ENCODE assay signal across 1 cellular context in the genomic region with DNA sequence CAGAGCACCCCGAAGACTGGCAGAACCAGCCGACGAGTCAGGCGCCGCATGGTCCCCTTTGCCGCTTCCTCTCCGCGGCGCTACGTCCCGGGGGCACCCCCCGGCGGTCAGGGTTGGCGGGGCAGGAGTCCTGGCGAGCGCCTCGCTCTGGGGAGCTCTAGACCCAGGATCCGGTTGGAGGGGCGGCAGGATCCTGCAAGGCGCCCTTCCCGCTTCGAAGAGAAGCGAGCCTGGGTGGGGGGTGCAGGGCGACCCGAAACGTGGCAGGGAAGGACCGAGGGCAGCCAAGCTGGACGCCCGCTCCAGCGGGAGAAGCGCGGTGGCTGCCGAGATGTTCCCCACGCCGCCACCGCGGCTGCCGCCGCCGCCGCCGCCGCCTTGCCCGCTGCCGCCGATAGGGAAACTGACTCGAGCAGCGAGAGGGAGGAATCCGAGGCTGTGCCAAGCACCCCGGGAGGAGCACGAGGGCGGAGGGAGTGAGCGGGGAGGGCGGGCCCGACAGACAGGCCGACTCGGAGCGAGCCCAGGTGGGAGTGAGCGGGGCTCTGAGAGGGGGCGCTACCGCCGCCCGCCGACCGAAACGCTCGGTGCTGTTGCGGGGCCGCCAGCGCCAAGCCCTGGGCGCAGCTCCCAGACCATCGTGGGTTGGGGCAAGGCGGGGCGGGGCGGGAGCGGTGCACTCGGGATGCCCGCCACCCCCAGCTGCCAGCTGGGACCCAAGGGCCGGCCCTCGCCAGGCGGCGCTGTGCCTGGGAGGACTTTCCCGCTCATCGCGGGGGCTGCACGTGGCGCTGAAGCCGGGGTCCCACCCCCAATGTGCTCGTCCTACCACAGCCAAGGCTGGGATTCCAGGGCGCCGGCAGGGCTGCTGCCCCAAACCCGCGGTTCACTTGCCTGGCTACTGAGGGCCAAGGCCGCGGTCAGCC.
A peak's percentile ranks its signal among the peaks of the same experiment; 100 is the strongest.
TF ChIP-seq lines count a peak whose summit lies in the region.

A gene with protein sequence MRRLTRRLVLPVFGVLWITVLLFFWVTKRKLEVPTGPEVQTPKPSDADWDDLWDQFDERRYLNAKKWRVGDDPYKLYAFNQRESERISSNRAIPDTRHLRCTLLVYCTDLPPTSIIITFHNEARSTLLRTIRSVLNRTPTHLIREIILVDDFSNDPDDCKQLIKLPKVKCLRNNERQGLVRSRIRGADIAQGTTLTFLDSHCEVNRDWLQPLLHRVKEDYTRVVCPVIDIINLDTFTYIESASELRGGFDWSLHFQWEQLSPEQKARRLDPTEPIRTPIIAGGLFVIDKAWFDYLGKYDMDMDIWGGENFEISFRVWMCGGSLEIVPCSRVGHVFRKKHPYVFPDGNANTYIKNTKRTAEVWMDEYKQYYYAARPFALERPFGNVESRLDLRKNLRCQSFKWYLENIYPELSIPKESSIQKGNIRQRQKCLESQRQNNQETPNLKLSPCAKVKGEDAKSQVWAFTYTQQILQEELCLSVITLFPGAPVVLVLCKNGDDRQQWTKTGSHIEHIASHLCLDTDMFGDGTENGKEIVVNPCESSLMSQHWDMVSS (minus strand): TSS at position 404 of the 926 bp plus-strand sequence. CDS start 354 bp downstream, at position 50.

TF ChIP-seq in HEK293, 187 proteins besides CTCF, POLR2A, EP300 and RAD21 (continued from another document):
- TF ChIP-seq, protein P1, sequence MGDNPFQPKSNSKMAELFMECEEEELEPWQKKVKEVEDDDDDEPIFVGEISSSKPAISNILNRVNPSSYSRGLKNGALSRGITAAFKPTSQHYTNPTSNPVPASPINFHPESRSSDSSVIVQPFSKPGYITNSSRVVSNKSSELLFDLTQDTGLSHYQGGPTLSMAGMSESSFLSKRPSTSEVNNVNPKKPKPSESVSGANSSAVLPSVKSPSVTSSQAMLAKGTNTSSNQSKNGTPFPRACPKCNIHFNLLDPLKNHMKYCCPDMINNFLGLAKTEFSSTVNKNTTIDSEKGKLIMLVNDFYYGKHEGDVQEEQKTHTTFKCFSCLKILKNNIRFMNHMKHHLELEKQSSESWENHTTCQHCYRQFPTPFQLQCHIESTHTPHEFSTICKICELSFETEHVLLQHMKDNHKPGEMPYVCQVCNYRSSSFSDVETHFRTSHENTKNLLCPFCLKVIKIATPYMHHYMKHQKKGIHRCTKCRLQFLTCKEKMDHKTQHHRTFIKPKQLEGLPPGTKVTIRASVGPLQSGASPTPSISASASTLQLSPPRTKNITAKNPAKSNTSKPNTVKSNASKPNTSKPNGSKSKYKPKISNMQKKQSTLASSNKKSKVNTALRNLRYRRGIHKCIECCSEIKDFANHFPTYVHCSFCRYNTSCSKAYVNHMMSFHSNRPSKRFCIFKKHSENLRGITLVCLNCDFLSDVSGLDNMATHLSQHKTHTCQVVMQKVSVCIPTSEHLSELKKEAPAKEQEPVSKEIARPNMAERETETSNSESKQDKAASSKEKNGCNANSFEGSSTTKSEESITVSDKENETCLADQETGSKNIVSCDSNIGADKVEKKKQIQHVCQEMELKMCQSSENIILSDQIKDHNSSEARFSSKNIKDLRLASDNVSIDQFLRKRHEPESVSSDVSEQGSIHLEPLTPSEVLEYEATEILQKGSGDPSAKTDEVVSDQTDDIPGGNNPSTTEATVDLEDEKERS (tag by site-specific recombination; IDR thresholded peaks at IDR 0.05): no peak
- TF ChIP-seq ZNF350 (tag by site-specific recombination; IDR thresholded peaks at IDR 0.05) (no peak), ZNF548 (tag by site-specific recombination; IDR thresholded peaks at IDR 0.05) (no peak), ZNF341 (tag by site-specific recombination; IDR thresholded peaks at IDR 0.05; ENCODE audit: low read depth) (peak; percentile 96), ZNF747 (tag by site-specific recombination; IDR thresholded peaks at IDR 0.05) (no peak), ZNF184 (tag by site-specific recombination; IDR thresholded peaks at IDR 0.05) (no peak), ZXDB (tag by site-specific recombination; IDR thresholded peaks at IDR 0.05) (0 out of 2 replicates have a peak, but pooled peaks have one; percentile 18), ZNF146 (tag by site-specific recombination; IDR thresholded peaks at IDR 0.05) (no peak), ZNF214 (tag by site-specific recombination; IDR thresholded peaks at IDR 0.05; ENCODE audit: borderline replicate concordance) (no peak), ZNF335 (tag by site-specific recombination; conservative IDR thresholded peaks at IDR 0.05) (peak; percentile 94), ZNF660 (tag by site-specific recombination; IDR thresholded peaks at IDR 0.05) (no peak), ZNF837 (tag by site-specific recombination; IDR thresholded peaks at IDR 0.05) (no peak), IKZF3 (tag by site-specific recombination; IDR thresholded peaks at IDR 0.05) (no peak), ZNF266 (tag by site-specific recombination; IDR thresholded peaks at IDR 0.05; ENCODE audit: low read depth) (no peak), ZNF654 (tag by site-specific recombination; IDR thresholded peaks at IDR 0.05; ENCODE audit: low read depth) (no peak), ZNF791 (tag by site-specific recombination; IDR thresholded peaks at IDR 0.05) (no peak), ZNF626 (tag by site-specific recombination; IDR thresholded peaks at IDR 0.05) (no peak), SP7 (tag by site-specific recombination; IDR thresholded peaks at IDR 0.05) (peak; percentile 26; the same call in 1 of the 2 replicates)
- TF ChIP-seq, protein P2, sequence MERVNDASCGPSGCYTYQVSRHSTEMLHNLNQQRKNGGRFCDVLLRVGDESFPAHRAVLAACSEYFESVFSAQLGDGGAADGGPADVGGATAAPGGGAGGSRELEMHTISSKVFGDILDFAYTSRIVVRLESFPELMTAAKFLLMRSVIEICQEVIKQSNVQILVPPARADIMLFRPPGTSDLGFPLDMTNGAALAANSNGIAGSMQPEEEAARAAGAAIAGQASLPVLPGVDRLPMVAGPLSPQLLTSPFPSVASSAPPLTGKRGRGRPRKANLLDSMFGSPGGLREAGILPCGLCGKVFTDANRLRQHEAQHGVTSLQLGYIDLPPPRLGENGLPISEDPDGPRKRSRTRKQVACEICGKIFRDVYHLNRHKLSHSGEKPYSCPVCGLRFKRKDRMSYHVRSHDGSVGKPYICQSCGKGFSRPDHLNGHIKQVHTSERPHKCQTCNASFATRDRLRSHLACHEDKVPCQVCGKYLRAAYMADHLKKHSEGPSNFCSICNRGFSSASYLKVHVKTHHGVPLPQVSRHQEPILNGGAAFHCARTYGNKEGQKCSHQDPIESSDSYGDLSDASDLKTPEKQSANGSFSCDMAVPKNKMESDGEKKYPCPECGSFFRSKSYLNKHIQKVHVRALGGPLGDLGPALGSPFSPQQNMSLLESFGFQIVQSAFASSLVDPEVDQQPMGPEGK (tag by site-specific recombination; IDR thresholded peaks at IDR 0.05): peak; percentile 60
- TF ChIP-seq, protein P3, sequence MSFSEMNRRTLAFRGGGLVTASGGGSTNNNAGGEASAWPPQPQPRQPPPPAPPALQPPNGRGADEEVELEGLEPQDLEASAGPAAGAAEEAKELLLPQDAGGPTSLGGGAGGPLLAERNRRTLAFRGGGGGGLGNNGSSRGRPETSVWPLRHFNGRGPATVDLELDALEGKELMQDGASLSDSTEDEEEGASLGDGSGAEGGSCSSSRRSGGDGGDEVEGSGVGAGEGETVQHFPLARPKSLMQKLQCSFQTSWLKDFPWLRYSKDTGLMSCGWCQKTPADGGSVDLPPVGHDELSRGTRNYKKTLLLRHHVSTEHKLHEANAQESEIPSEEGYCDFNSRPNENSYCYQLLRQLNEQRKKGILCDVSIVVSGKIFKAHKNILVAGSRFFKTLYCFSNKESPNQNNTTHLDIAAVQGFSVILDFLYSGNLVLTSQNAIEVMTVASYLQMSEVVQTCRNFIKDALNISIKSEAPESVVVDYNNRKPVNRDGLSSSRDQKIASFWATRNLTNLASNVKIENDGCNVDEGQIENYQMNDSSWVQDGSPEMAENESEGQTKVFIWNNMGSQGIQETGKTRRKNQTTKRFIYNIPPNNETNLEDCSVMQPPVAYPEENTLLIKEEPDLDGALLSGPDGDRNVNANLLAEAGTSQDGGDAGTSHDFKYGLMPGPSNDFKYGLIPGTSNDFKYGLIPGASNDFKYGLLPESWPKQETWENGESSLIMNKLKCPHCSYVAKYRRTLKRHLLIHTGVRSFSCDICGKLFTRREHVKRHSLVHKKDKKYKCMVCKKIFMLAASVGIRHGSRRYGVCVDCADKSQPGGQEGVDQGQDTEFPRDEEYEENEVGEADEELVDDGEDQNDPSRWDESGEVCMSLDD (tag by site-specific recombination; IDR thresholded peaks at IDR 0.05): peak; percentile 58; the same call in 1 of the 2 replicates
- TF ChIP-seq, protein P4, sequence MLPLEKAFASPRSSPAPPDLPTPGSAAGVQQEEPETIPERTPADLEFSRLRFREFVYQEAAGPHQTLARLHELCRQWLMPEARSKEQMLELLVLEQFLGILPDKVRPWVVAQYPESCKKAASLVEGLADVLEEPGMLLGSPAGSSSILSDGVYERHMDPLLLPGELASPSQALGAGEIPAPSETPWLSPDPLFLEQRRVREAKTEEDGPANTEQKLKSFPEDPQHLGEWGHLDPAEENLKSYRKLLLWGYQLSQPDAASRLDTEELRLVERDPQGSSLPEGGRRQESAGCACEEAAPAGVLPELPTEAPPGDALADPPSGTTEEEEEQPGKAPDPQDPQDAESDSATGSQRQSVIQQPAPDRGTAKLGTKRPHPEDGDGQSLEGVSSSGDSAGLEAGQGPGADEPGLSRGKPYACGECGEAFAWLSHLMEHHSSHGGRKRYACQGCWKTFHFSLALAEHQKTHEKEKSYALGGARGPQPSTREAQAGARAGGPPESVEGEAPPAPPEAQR (tag by site-specific recombination; IDR thresholded peaks at IDR 0.05): no peak
- TF ChIP-seq, protein P5, sequence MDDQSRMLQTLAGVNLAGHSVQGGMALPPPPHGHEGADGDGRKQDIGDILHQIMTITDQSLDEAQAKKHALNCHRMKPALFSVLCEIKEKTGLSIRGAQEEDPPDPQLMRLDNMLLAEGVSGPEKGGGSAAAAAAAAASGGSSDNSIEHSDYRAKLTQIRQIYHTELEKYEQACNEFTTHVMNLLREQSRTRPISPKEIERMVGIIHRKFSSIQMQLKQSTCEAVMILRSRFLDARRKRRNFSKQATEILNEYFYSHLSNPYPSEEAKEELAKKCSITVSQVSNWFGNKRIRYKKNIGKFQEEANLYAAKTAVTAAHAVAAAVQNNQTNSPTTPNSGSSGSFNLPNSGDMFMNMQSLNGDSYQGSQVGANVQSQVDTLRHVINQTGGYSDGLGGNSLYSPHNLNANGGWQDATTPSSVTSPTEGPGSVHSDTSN (CRISPR knock-in tag; IDR thresholded peaks at IDR 0.05): no peak
- TF ChIP-seq, protein P6, sequence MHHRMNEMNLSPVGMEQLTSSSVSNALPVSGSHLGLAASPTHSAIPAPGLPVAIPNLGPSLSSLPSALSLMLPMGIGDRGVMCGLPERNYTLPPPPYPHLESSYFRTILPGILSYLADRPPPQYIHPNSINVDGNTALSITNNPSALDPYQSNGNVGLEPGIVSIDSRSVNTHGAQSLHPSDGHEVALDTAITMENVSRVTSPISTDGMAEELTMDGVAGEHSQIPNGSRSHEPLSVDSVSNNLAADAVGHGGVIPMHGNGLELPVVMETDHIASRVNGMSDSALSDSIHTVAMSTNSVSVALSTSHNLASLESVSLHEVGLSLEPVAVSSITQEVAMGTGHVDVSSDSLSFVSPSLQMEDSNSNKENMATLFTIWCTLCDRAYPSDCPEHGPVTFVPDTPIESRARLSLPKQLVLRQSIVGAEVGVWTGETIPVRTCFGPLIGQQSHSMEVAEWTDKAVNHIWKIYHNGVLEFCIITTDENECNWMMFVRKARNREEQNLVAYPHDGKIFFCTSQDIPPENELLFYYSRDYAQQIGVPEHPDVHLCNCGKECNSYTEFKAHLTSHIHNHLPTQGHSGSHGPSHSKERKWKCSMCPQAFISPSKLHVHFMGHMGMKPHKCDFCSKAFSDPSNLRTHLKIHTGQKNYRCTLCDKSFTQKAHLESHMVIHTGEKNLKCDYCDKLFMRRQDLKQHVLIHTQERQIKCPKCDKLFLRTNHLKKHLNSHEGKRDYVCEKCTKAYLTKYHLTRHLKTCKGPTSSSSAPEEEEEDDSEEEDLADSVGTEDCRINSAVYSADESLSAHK (tag by site-specific recombination; IDR thresholded peaks at IDR 0.05): no peak
- TF ChIP-seq, protein P7, sequence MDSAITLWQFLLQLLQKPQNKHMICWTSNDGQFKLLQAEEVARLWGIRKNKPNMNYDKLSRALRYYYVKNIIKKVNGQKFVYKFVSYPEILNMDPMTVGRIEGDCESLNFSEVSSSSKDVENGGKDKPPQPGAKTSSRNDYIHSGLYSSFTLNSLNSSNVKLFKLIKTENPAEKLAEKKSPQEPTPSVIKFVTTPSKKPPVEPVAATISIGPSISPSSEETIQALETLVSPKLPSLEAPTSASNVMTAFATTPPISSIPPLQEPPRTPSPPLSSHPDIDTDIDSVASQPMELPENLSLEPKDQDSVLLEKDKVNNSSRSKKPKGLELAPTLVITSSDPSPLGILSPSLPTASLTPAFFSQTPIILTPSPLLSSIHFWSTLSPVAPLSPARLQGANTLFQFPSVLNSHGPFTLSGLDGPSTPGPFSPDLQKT (IDR thresholded peaks at IDR 0.05; ENCODE audit: borderline replicate concordance, low read depth, low read length): no peak
